ENCODE assay signal across 22 cellular contexts in the genomic region with DNA sequence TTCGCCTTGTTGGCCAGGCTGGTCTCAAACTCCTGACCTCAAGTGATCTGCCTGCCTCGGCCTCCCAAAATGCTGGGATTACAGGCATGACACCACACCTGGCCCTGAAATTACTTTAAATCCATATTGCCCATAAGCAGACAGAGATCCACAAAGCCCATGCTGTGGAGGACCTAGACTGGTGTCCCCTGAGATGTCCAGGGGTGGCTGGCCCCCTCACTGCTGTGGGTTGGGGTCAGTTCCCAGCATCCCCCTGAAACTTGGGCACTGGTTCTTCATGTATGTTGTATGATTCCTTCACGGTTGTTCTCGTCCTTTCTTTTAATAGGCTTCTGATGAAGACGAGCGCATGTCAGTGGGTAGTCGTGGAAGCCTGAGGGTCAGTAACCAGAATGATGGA.
A peak's percentile ranks its signal among the peaks of the same experiment; 100 is the strongest.
DNase-seq lines count a peak whose midpoint lies in the region; ATAC-seq, FAIRE-seq and TF ChIP-seq lines count a peak whose summit lies in the region.
"Had no signal": no experiment of that assay in that cellular context is flagged by ENCODE, and none has a peak within 500 bp of the region (broad histone marks: within the 10 kb centered on the region; RNA-seq: fewer than 3 reads in every experiment).

No MANE protein-coding gene starts in this region.

- peaks cover 0 to 65% (median 10%) of the 10 kb centered on the region in 3 donors for H3K36me3 Mint-ChIP-seq in CD8-positive, alpha-beta memory T cell
- no peaks in the 10 kb centered on the region for H3K36me3 Mint-ChIP-seq in T-helper 17 cell (ENCODE audit: low read depth)

- peak overlapping the region; percentile 6 for H3K4me2 ChIP-seq in keratinocyte (ENCODE audit: control insufficient read depth, extremely low read depth, insufficient read depth, low read depth, low read length)
- H3K4me2 ChIP-seq: PC-9 had no signal

- H3K4me3 Mint-ChIP-seq in CD8-positive, alpha-beta memory T cell = no peak overlapping the region
- peak overlapping the region; percentile 31 for H3K4me3 Mint-ChIP-seq in T-helper 17 cell
- H3K4me3 Mint-ChIP-seq: activated CD4-positive, alpha-beta memory T cell treated with anti-CD3 and anti-CD28 coated beads for 36 hours; endodermal cell had no signal

- no peak overlapping the region for H3K27ac ChIP-seq in CD8-positive, alpha-beta memory T cell (ENCODE audit: low read depth, low read length)
- H3K27ac ChIP-seq in keratinocyte (ENCODE audit: control insufficient read depth, insufficient read depth, low read length) (peak overlapping the region; percentile 39), gastrocnemius medialis (peak overlapping the region; percentile 19 to 58 (median 42))
- H3K27ac ChIP-seq: coronary artery, esophagus squamous epithelium, PC-9 had no signal

- H3K9me3 Mint-ChIP-seq in CD8-positive, alpha-beta memory T cell = peaks cover 0 to 2% (median 0%) of the 10 kb centered on the region in 5 donors
- H3K9me3 Mint-ChIP-seq: activated CD4-positive, alpha-beta memory T cell treated with anti-CD3 and anti-CD28 coated beads for 36 hours; endodermal cell had no signal

- in situ Hi-C loops in gastrocnemius medialis (cut with MboI; ENCODE audit: low sequenced_read_pairs in 4 of 4) = no loop called here

- H3K4me1 ChIP-seq in CD8-positive, alpha-beta memory T cell (ENCODE audit: insufficient read depth, low read length) = peaks cover 4% of the 10 kb centered on the region
- H3K4me1 ChIP-seq in keratinocyte (ENCODE audit: control insufficient read depth, extremely low read depth, insufficient read depth, low read length) = peaks cover 60% of the 10 kb centered on the region
- H3K4me1 ChIP-seq in gastrocnemius medialis = peaks cover 72 to 80% of the 10 kb centered on the region in 2 donors

- no peak for TF ChIP-seq POLR2A in gastrocnemius medialis (IDR thresholded peaks at IDR 0.05)

- H3K27ac Mint-ChIP-seq in CD8-positive, alpha-beta memory T cell = peak overlapping the region in 7 of 8 donors; percentile 1 to 90 (median 35)
- peak overlapping the region; percentile 32 for H3K27ac Mint-ChIP-seq in T-helper 17 cell
- H3K27ac Mint-ChIP-seq: activated CD4-positive, alpha-beta memory T cell treated with anti-CD3 and anti-CD28 coated beads for 36 hours; endodermal cell had no signal

- dilution Hi-C loops in keratinocyte (cut with MboI; ENCODE audit: extremely low pct_ligation_motif_present, low sequenced_read_pairs) = no loop called here

- peaks cover 87% of the 10 kb centered on the region for H3K79me2 ChIP-seq in keratinocyte (ENCODE audit: control insufficient read depth, insufficient read depth, low read length)

- ATAC-seq in T-helper 17 cell = no peak
- no peak for ATAC-seq in gastrocnemius medialis
- no peak for ATAC-seq in GM21360 (IDR thresholded peaks at IDR 0.05; ENCODE audit: unreplicated experiment)

- H3K36me3 ChIP-seq in CD8-positive, alpha-beta memory T cell (ENCODE audit: insufficient read depth, low read length) = no peaks in the 10 kb centered on the region
- H3K36me3 ChIP-seq in keratinocyte (ENCODE audit: control insufficient read depth in 2 of 2, extremely low read depth in 1 of 2, insufficient read depth in 2 of 2, low read length in 2 of 2) (peaks cover 16 to 34% of the 10 kb centered on the region in 2 experiments), gastrocnemius medialis (no peaks in the 10 kb centered on the region)
- H3K36me3 ChIP-seq: transverse colon had no signal

- peak overlapping the region; percentile 22 for H3K9ac ChIP-seq in keratinocyte (ENCODE audit: control insufficient read depth, extremely low read depth, insufficient read depth, low read length)

- no peak for FAIRE-seq in keratinocyte (lab: Jason Lieb, UNC)
- FAIRE-seq: bronchial epithelial cell, frontal cortex had no signal

- no peak for DNase-seq in CD8-positive, alpha-beta memory T cell
- DNase-seq in T-helper 17 cell (no peak), keratinocyte (ENCODE audit: low read depth, low spot score) (no peak), gastrocnemius medialis (no peak), NCI-H1694 treated with DMSO at 0.1 percent for 48 hours (lab: John Stamatoyannopoulos, UW) (no peak), HUDEP-2 (lab: John Stamatoyannopoulos, UW; ENCODE audit: unreplicated experiment in 76 of 76) (no peak)
- DNase-seq: activated CD4-positive, alpha-beta memory T cell treated with anti-CD3 and anti-CD28 coated beads for 36 hours; endodermal cell; esophagus squamous epithelium; islet precursor cell; KG1; NCI-H1436 treated with DMSO at 0.1 percent for 48 hours; PC-9; SHP77; stomach; SW 1271; transverse colon had no signal

- H4K20me1 ChIP-seq in keratinocyte (ENCODE audit: control insufficient read depth, extremely low read depth, insufficient read depth, low read length) = peaks cover 29% of the 10 kb centered on the region

- H3K9me3 ChIP-seq in CD8-positive, alpha-beta memory T cell (ENCODE audit: low read length) = no peaks in the 10 kb centered on the region
- H3K9me3 ChIP-seq in T-helper 17 cell (ENCODE audit: control insufficient read depth, low read length, poor library complexity, severe bottlenecking) (no peaks in the 10 kb centered on the region), keratinocyte (ENCODE audit: control insufficient read depth, low read depth, low read length) (no peaks in the 10 kb centered on the region), gastrocnemius medialis (no peaks in the 10 kb centered on the region)
- H3K9me3 ChIP-seq: esophagus squamous epithelium, stomach, transverse colon had no signal

- H3K27me3 ChIP-seq in CD8-positive, alpha-beta memory T cell (ENCODE audit: insufficient read depth, low read length, poor library complexity, severe bottlenecking) = no peaks in the 10 kb centered on the region
- H3K27me3 ChIP-seq in keratinocyte (ENCODE audit: control insufficient read depth, extremely low read depth, insufficient read depth, low read length) = no peaks in the 10 kb centered on the region
- H3K27me3 ChIP-seq in gastrocnemius medialis = no peaks in the 10 kb centered on the region
- H3K27me3 ChIP-seq: esophagus squamous epithelium, stomach, transverse colon had no signal

- peaks cover 0 to 6% of the 10 kb centered on the region in 2 donors for H3K27me3 Mint-ChIP-seq in CD8-positive, alpha-beta memory T cell
- no peaks in the 10 kb centered on the region for H3K27me3 Mint-ChIP-seq in T-helper 17 cell
- H3K27me3 Mint-ChIP-seq: activated CD4-positive, alpha-beta memory T cell treated with anti-CD3 and anti-CD28 coated beads for 36 hours had no signal

- no peak overlapping the region for H2AFZ ChIP-seq in keratinocyte (ENCODE audit: control insufficient read depth, low read length)
- H2AFZ ChIP-seq: PC-9 had no signal

- POLR2A ChIA-PET in CD8-positive, alpha-beta memory T cell (lab: Charles Lee) = interaction anchor here (0.7 kb wide), 1 partner anchor 49 kb away, joined by 3 read pairs; no protein-coding TSS in a partner anchor

- peaks cover 10% of the 10 kb centered on the region for H3K9me1 ChIP-seq in keratinocyte (ENCODE audit: control insufficient read depth, extremely low read depth, insufficient read depth, low read length)

- no peak overlapping the region for H3K4me3 ChIP-seq in CD8-positive, alpha-beta memory T cell (ENCODE audit: low read length)
- H3K4me3 ChIP-seq in keratinocyte (ENCODE audit: control insufficient read depth in 2 of 3, extremely low read depth in 1 of 3, insufficient read depth in 2 of 3, low read depth in 1 of 3, low read length in 3 of 3) (no peak overlapping the region), gastrocnemius medialis (no peak overlapping the region)
- H3K4me3 ChIP-seq: coronary artery, esophagus squamous epithelium, lung, PC-9, stomach, transverse colon had no signal

- H3K4me1 Mint-ChIP-seq in CD8-positive, alpha-beta memory T cell = peaks cover 65 to 95% (median 91%) of the 10 kb centered on the region in 3 donors
- H3K4me1 Mint-ChIP-seq in T-helper 17 cell = peaks cover 51% of the 10 kb centered on the region

- intact Hi-C loops in gastrocnemius medialis (cut with DNase I; ENCODE audit: low total_unique reads) = no loop called here

- TF ChIP-seq CTCF in keratinocyte (optimal IDR thresholded peaks at IDR 0.05 in 1 of 3, IDR thresholded peaks at IDR 0.05 in 1 of 3, conservative IDR thresholded peaks at IDR 0.05 in 1 of 3; ENCODE audit: extremely low read depth in 1 of 3, insufficient read depth in 2 of 3, low read length in 3 of 3) (no peak), gastrocnemius medialis (IDR thresholded peaks at IDR 0.05 in 4 of 5, conservative IDR thresholded peaks at IDR 0.05 in 1 of 5) (no peak)

- CTCF ChIA-PET in CD8-positive, alpha-beta memory T cell (lab: Charles Lee) = no interaction called here
